In genomic region chr2:68397704-68398263, GRCh38 we compare ENCODE assay signal across 1 cellular context. TPM values are rescaled to one million over a fixed set of nuclear protein-coding genes. Genes with fewer than 3 reads are reported as not detected.
"Had no signal": no experiment of that assay in that cellular context is flagged by ENCODE, and none has a peak within 500 bp of the region (broad histone marks: within the 10 kb centered on the region; RNA-seq: fewer than 3 reads in every experiment).

No MANE protein-coding gene starts in this region.

RNA-seq across cellular contexts. Expression of gene PLEK, which starts 32.7 kb away (rescaled TPM):
- total RNA-seq: neural crest cell had no signal
